ENCODE assay signal across 8 cellular contexts in the genomic region with DNA sequence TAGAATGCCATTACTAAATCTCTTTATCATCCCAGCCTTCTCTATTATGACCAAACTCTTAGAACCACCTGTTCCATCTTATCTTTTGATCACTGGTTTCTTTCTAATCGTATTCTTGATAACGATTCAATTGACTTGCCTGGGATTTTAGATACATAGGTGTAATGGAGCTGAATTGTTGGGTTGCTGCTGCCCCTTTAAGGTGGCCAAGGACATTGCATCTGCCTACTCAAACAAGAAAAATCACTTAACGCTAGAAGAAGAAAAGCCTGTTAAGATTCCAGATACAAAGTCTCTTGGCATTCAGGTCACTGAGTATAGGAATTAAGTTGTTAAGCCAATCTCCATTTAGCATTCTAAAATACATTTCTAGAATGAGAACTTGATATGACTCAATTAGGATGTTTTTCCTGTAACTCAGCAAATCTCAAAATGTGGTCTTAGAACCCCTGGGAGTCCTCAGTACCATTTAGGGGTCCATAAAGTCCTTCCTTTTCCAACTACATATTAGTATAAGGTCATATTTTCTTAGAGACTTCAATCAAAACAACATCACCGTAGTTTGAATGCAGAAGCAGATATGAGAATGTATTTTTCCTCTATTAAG. TPM values are rescaled to one million over a fixed set of nuclear protein-coding genes. Genes with fewer than 3 reads are reported as not detected.
A peak's percentile ranks its signal among the peaks of the same experiment; 100 is the strongest.
DNase-seq lines count a peak whose midpoint lies in the region; ATAC-seq and TF ChIP-seq lines count a peak whose summit lies in the region.

No MANE protein-coding gene starts in this region.

- H3K27ac Mint-ChIP-seq in neural crest cell (ENCODE audit: unreplicated experiment) = no peak overlapping the region

- peaks cover 3% of the 10 kb centered on the region for H3K9me3 Mint-ChIP-seq in neural crest cell

- H3K36me3 Mint-ChIP-seq in neural crest cell (ENCODE audit: low read depth) = peaks cover 3% of the 10 kb centered on the region

- H3K4me3 Mint-ChIP-seq in neural crest cell = no peak overlapping the region

- TF ChIP-seq CTCF in neural crest cell (conservative IDR thresholded peaks at IDR 0.05) = peak; percentile 69

- no peak for ATAC-seq in HG03097 (IDR thresholded peaks at IDR 0.05; ENCODE audit: low FRiP score, unreplicated experiment)
- no peak for ATAC-seq in GM18858 (IDR thresholded peaks at IDR 0.05; ENCODE audit: unreplicated experiment)

- DNase-seq in NCI-H1436 (lab: John Stamatoyannopoulos, UW) = peak; percentile 5
- no peak for DNase-seq in NCI-H1436 treated with DMSO at 0.1 percent for 48 hours (lab: John Stamatoyannopoulos, UW)
- peak; percentile 68 for DNase-seq in KBM-7
- DNase-seq in SHP77 (lab: John Stamatoyannopoulos, UW) = peak; percentile 14 to 44
- peak; percentile 59 for DNase-seq in fibroblast of gingiva (ENCODE audit: low read depth)
- no peak for DNase-seq in neural crest cell (ENCODE audit: low read depth, low spot score)

- H3K27me3 Mint-ChIP-seq in neural crest cell (ENCODE audit: low read depth) = no peaks in the 10 kb centered on the region

- in situ Hi-C loops in KBM-7 (cut with MboI; ENCODE audit: low pct_unique_long_range_greater_than_20kb, low sequenced_read_pairs) = no loop called here

- no peaks in the 10 kb centered on the region for H3K4me1 Mint-ChIP-seq in neural crest cell

RNA-seq across cellular contexts. Expression of a gene that starts 12.4 kb away (rescaled TPM):
- total RNA-seq in neural crest cell = 1.2 and 2.0 TPM in 2 replicates

Comparison
In these comparisons a context has a peak if more than half of its experiments do, and no peak if none do; other contexts are left out.
1. DNase-seq: peak in NCI-H1436 (single experiment), KBM-7 (single experiment), SHP77 (2 of 2) and fibroblast of gingiva (single experiment); none in NCI-H1436 treated with DMSO at 0.1 percent for 48 hours (single experiment) and neural crest cell (single experiment).